11 cellular contexts compared by ENCODE assay signal in the genomic region with DNA sequence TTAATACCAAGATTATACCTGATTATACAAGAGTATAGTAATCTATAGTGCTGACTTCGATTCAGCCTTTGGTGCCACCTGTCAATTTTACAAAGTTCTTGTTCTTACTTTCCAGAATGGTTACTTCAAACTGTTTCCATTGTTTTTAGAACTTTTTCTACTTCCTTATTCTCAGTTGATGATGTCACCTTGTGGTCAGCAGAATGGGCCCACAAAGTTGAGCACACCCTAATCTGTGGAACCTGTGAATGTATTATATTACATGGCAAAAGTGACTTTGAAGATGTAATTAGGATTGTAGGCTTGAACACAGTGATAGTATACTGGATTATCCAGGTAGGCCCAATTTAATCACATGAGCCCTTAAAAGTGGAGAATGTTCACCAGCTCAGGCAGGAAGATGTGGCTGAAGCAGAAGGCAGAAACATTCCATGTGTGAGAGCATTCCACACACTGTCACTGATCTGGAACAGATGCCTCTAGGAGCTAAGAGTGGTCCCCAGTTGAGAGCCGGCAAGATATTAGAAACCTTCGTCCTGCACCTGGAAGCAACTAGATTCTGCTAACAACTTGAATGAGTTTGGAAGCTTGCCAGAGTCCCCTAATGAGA. TPM values are rescaled to one million over a fixed set of nuclear protein-coding genes. Genes with fewer than 3 reads are reported as not detected.
A peak's percentile ranks its signal among the peaks of the same experiment; 100 is the strongest.
DNase-seq lines count a peak whose midpoint lies in the region; ATAC-seq lines count a peak whose summit lies in the region.
"Had no signal": no experiment of that assay in that cellular context is flagged by ENCODE, and none has a peak within 500 bp of the region (broad histone marks: within the 10 kb centered on the region; RNA-seq: fewer than 3 reads in every experiment).

No MANE protein-coding gene starts in this region.

- H3K27ac ChIP-seq in naive thymus-derived CD4-positive, alpha-beta T cell (ENCODE audit: low read depth, low read length): no peak overlapping the region
- H3K27ac ChIP-seq in neuronal stem cell (replicated peaks; ENCODE audit: low read length): no peak overlapping the region
- H3K27ac ChIP-seq: thoracic aorta had no signal

- no peaks in the 10 kb centered on the region for H3K9me3 ChIP-seq in naive thymus-derived CD4-positive, alpha-beta T cell (ENCODE audit: control insufficient read depth in 2 of 3, low read length in 3 of 3)
- H3K9me3 ChIP-seq in neuronal stem cell (replicated peaks in 1 of 2; ENCODE audit: control insufficient read depth in 2 of 2, insufficient read depth in 1 of 2, low read depth in 1 of 2, low read length in 2 of 2): no peaks in the 10 kb centered on the region
- H3K9me3 ChIP-seq: thoracic aorta had no signal

- H2BK5ac ChIP-seq in neuronal stem cell (ENCODE audit: low read length): no peak overlapping the region

- no peak overlapping the region for H3K14ac ChIP-seq in neuronal stem cell (ENCODE audit: low read length)

- no peak overlapping the region for H3K9ac ChIP-seq in neuronal stem cell (ENCODE audit: low read depth, low read length, poor library complexity)

- H3K36me3 ChIP-seq in naive thymus-derived CD4-positive, alpha-beta T cell (ENCODE audit: control insufficient read depth in 2 of 3, insufficient read depth in 3 of 3, low read length in 3 of 3): no peaks in the 10 kb centered on the region
- no peaks in the 10 kb centered on the region for H3K36me3 ChIP-seq in neuronal stem cell (replicated peaks in 1 of 2; ENCODE audit: control insufficient read depth in 2 of 2, insufficient read depth in 2 of 2, low read length in 2 of 2)
- H3K36me3 ChIP-seq: thoracic aorta had no signal

- no peak overlapping the region for H3K4me3 Mint-ChIP-seq in naive thymus-derived CD4-positive, alpha-beta T cell
- H3K4me3 Mint-ChIP-seq: activated naive CD8-positive, alpha-beta T cell had no signal

- no peak overlapping the region for H2BK12ac ChIP-seq in neuronal stem cell (ENCODE audit: low read length)

- no peak overlapping the region for H3K27ac Mint-ChIP-seq in naive thymus-derived CD4-positive, alpha-beta T cell
- H3K27ac Mint-ChIP-seq: activated naive CD8-positive, alpha-beta T cell had no signal

- H3K23ac ChIP-seq in neuronal stem cell (ENCODE audit: low read depth, low read length, poor library complexity): no peak overlapping the region

- intact Hi-C loops in naive thymus-derived CD4-positive, alpha-beta T cell (cut with micrococcal nuclease): no loop called here

- no peaks in the 10 kb centered on the region for H3K9me3 Mint-ChIP-seq in naive thymus-derived CD4-positive, alpha-beta T cell

- no peak overlapping the region for H2BK15ac ChIP-seq in neuronal stem cell (ENCODE audit: low read length)

- no peak overlapping the region for H2AK5ac ChIP-seq in neuronal stem cell (ENCODE audit: low read depth, low read length)

- H2AFZ ChIP-seq in neuronal stem cell (ENCODE audit: low read length): no peak overlapping the region

- H4K91ac ChIP-seq in neuronal stem cell (ENCODE audit: low read depth, low read length, poor library complexity): no peak overlapping the region

- no peaks in the 10 kb centered on the region for H3K36me3 Mint-ChIP-seq in naive thymus-derived CD4-positive, alpha-beta T cell
- H3K36me3 Mint-ChIP-seq: activated naive CD8-positive, alpha-beta T cell had no signal

- H3K4me3 ChIP-seq in naive thymus-derived CD4-positive, alpha-beta T cell (ENCODE audit: low read length): no peak overlapping the region
- H3K4me3 ChIP-seq in neuronal stem cell (ENCODE audit: low read length in 2 of 2): no peak overlapping the region
- H3K4me3 ChIP-seq: thoracic aorta had no signal

- ATAC-seq in HG03175 (IDR thresholded peaks at IDR 0.05; ENCODE audit: unreplicated experiment) (peak; percentile 65), GM21367 (IDR thresholded peaks at IDR 0.05; ENCODE audit: unreplicated experiment) (no peak)
- ATAC-seq in naive thymus-derived CD4-positive, alpha-beta T cell: peak; percentile 71

- no peak overlapping the region for H3K4ac ChIP-seq in neuronal stem cell (ENCODE audit: low read length)

- CTCF ChIA-PET in naive thymus-derived CD4-positive, alpha-beta T cell (lab: Charles Lee): no interaction called here

- H2BK120ac ChIP-seq in neuronal stem cell (ENCODE audit: low read depth, low read length): no peak overlapping the region

- H3K27me3 Mint-ChIP-seq in naive thymus-derived CD4-positive, alpha-beta T cell: peaks cover 13 to 30% (median 16%) of the 10 kb centered on the region in 5 donors

- H3K79me1 ChIP-seq in neuronal stem cell (ENCODE audit: low read depth, low read length): no peaks in the 10 kb centered on the region

- peaks cover 0 to 8% (median 0%) of the 10 kb centered on the region in 7 donors for H3K4me1 Mint-ChIP-seq in naive thymus-derived CD4-positive, alpha-beta T cell

- no peak overlapping the region for H4K8ac ChIP-seq in neuronal stem cell (ENCODE audit: low read depth, low read length)

- H3K4me1 ChIP-seq in naive thymus-derived CD4-positive, alpha-beta T cell (ENCODE audit: control insufficient read depth in 2 of 2, insufficient read depth in 2 of 2, low read length in 2 of 2): no peaks in the 10 kb centered on the region
- no peaks in the 10 kb centered on the region for H3K4me1 ChIP-seq in neuronal stem cell (ENCODE audit: control insufficient read depth in 2 of 2, insufficient read depth in 1 of 2, low read depth in 1 of 2, low read length in 2 of 2)

- POLR2A ChIA-PET in naive thymus-derived CD4-positive, alpha-beta T cell (lab: Charles Lee): no interaction called here

- DNase-seq in NCI-H748 (lab: John Stamatoyannopoulos, UW; ENCODE audit: unreplicated experiment): peak; percentile 22
- DNase-seq in NCI-H748 treated with DMSO at 0.1 percent for 48 hours (lab: John Stamatoyannopoulos, UW): no peak
- DNase-seq in SKM-1 (lab: John Stamatoyannopoulos, UW; ENCODE audit: unreplicated experiment): peak; percentile 69
- no peak for DNase-seq in naive thymus-derived CD4-positive, alpha-beta T cell
- DNase-seq in HT-29 (ENCODE audit: low spot score): no peak
- no peak for DNase-seq in neuronal stem cell (ENCODE audit: low spot score)
- DNase-seq: NCI-H187 treated with DMSO at 0.1 percent for 48 hours had no signal

- WGBS in neuronal stem cell (ENCODE audit: extremely low coverage in 2 of 2, insufficient read length in 2 of 2, insufficient replicate concordance in 1 of 2), 2 donors: no CpG with 5 or more reads among the region's 3 CpGs

- H3K18ac ChIP-seq in neuronal stem cell (ENCODE audit: low read length): no peak overlapping the region

- H3K4me2 ChIP-seq in neuronal stem cell (ENCODE audit: insufficient read depth, low read length, poor library complexity, severe bottlenecking): no peak overlapping the region

- H3K27me3 ChIP-seq in naive thymus-derived CD4-positive, alpha-beta T cell (ENCODE audit: control insufficient read depth in 2 of 2, insufficient read depth in 2 of 2, low read length in 2 of 2): no peaks in the 10 kb centered on the region
- peaks cover 0 to 15% (median 0%) of the 10 kb centered on the region in 3 experiments for H3K27me3 ChIP-seq in neuronal stem cell (ENCODE audit: control insufficient read depth in 3 of 3, insufficient read depth in 3 of 3, low read depth in 1 of 3, low read length in 3 of 3)

RNA-seq across cellular contexts. Expression of a gene that starts 6.3 kb away (rescaled TPM):
- total RNA-seq in naive thymus-derived CD4-positive, alpha-beta T cell: 1 to 10 TPM in 1 of 5 experiments, under 1 TPM in 2, not detected in 2; 0.24 to 3.5 (median 0.36) TPM
- polyA plus RNA-seq in naive thymus-derived CD4-positive, alpha-beta T cell: not detected
- 88.1 and 133 TPM in 2 replicates for total RNA-seq in HT-29 (2014; rRNA removed; shearing (Covaris generic))
- 1.4 TPM for polyA plus RNA-seq in neuronal stem cell (2013, experiment 1 of 2)
- polyA plus RNA-seq in neuronal stem cell (2013, experiment 2 of 2): 1.3 TPM

Comparison
In these comparisons a context has a peak if more than half of its experiments do, and no peak if none do; other contexts are left out.
1. DNase-seq: peak in NCI-H748 (single experiment) and SKM-1 (single experiment); none in NCI-H748 treated with DMSO at 0.1 percent for 48 hours (single experiment), naive thymus-derived CD4-positive, alpha-beta T cell (0 of 9), HT-29 (single experiment) and neuronal stem cell (single experiment).
2. RNA of a gene that starts 6.3 kb away (total RNA-seq): 88.1 to 133 TPM in HT-29; 0.24 to 3.5 TPM in naive thymus-derived CD4-positive, alpha-beta T cell; every median in the first group is over 10 times any median in the second.